ENCODE assay signal across 8 cellular contexts in the genomic region with DNA sequence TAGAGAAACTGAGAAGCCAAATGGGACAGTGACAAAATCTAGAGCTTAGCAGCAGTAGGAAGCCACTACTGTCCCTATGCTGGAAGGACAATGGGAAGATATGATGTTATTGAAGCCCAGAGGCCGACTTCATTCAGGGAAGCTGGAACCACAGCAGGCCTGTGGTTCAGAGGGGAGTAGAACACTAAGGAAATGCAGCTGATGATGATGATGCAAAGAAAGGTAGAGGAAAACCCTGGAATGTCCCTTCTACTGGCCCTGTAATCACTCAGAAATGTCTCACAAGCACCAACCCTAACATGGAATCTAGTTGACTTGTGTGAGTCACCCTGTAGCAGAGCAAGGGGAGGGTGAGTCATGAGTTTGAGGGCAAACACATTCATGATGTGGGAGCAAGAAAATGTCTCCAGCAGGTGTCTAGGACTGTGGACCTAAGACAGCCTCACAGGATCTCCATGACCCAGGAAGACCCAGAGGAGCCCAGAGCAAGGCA. TPM values are rescaled to one million over a fixed set of nuclear protein-coding genes. Genes with fewer than 3 reads are reported as not detected.
DNase-seq lines count a peak whose midpoint lies in the region; TF ChIP-seq lines count a peak whose summit lies in the region.

No MANE protein-coding gene starts in this region.

- DNase-seq in Caco-2: peak; percentile 46 to 60
- peak; percentile 10 for DNase-seq in OCI-M1 (lab: John Stamatoyannopoulos, UW)
- DNase-seq in choroid plexus epithelial cell (ENCODE audit: low read depth): peak; percentile 99
- peak; percentile 100 for DNase-seq in renal cortical epithelial cell (ENCODE audit: low read depth)
- DNase-seq in NCI-H2227 (lab: John Stamatoyannopoulos, UW; ENCODE audit: unreplicated experiment): no peak
- DNase-seq in GF-D8 (lab: John Stamatoyannopoulos, UW): no peak
- DNase-seq in GOT3 (lab: John Stamatoyannopoulos, UW): no peak
- no peak for DNase-seq in RPMI8226

- H3K4me3 ChIP-seq in Caco-2 (ENCODE audit: low read depth, low read length): no peak overlapping the region
- H3K4me3 ChIP-seq in choroid plexus epithelial cell (ENCODE audit: low read depth, low read length): no peak overlapping the region

- no peaks in the 10 kb centered on the region for H3K27me3 ChIP-seq in Caco-2 (replicated peaks; ENCODE audit: control insufficient read depth, insufficient read depth, low read length)

- CTCF ChIA-PET in Caco-2 (lab: Charles Lee): no interaction called here

- no peaks in the 10 kb centered on the region for H3K36me3 ChIP-seq in Caco-2 (ENCODE audit: control insufficient read depth, insufficient read depth, low read length)

- BruUV-seq in Caco-2 (replicated peaks; lab: Mats Ljungman, UMichigan): no TSS peak

- H3K36me3 Mint-ChIP-seq in Caco-2 (ENCODE audit: insufficient read depth, unreplicated experiment): peaks cover 5% of the 10 kb centered on the region

- no peak overlapping the region for H3K4me3 Mint-ChIP-seq in Caco-2 (ENCODE audit: unreplicated experiment)

- POLR2A ChIA-PET in Caco-2 (lab: Charles Lee): no interaction called here

- intact Hi-C loops in Caco-2 (cut with micrococcal nuclease; ENCODE audit: unreplicated experiment): no loop called here

- no peaks in the 10 kb centered on the region for H3K9me3 Mint-ChIP-seq in Caco-2 (ENCODE audit: unreplicated experiment)

- H3K9me3 ChIP-seq in Caco-2: no peaks in the 10 kb centered on the region

- peak overlapping the region; percentile 92 for H3K27ac Mint-ChIP-seq in Caco-2 (ENCODE audit: unreplicated experiment)

- H3K27me3 Mint-ChIP-seq in Caco-2 (ENCODE audit: insufficient read depth, unreplicated experiment): no peaks in the 10 kb centered on the region

- H3K4me1 ChIP-seq in Caco-2: peaks cover 10% of the 10 kb centered on the region

- TF ChIP-seq CTCF in Caco-2 (IDR thresholded peaks at IDR 0.05; ENCODE audit: insufficient read depth in 1 of 2, low read depth in 1 of 2, low read length in 1 of 2, severe bottlenecking in 1 of 2, unreplicated experiment in 1 of 2): no peak
- no peak for TF ChIP-seq CTCF in choroid plexus epithelial cell (conservative IDR thresholded peaks at IDR 0.05; ENCODE audit: low read depth, low read length)

- H3K4me1 Mint-ChIP-seq in Caco-2 (ENCODE audit: low read depth, unreplicated experiment): peaks cover 24% of the 10 kb centered on the region

RNA-seq across cellular contexts. Expression of gene LRRC17, which starts 37.1 kb away (rescaled TPM):
- total RNA-seq in Caco-2 (2022) (0.39 TPM in 1 of 2 replicates, not detected in the other), renal cortical epithelial cell (1.1 and 2.6 TPM in 2 replicates)

Comparison
In these comparisons a context has a peak if more than half of its experiments do, and no peak if none do; other contexts are left out.
1. DNase-seq: peak in Caco-2 (2 of 2), OCI-M1 (single experiment), choroid plexus epithelial cell (single experiment) and renal cortical epithelial cell (single experiment); none in NCI-H2227 (single experiment), GF-D8 (single experiment), GOT3 (single experiment) and RPMI8226 (single experiment).